In genomic region chr3:125622381-125622788, GRCh38 we compare ENCODE assay signal across 19 cellular contexts. TPM values are rescaled to one million over a fixed set of nuclear protein-coding genes. Genes with fewer than 3 reads are reported as not detected.
DNase-seq lines count a peak whose midpoint lies in the region; ATAC-seq and TF ChIP-seq lines count a peak whose summit lies in the region.
"Had no signal": no experiment of that assay in that cellular context is flagged by ENCODE, and none has a peak within 500 bp of the region (broad histone marks: within the 10 kb centered on the region; RNA-seq: fewer than 3 reads in every experiment).

No MANE protein-coding gene starts in this region.

- peak; percentile 87 to 98 (median 92) for TF ChIP-seq EP300 in sigmoid colon (IDR thresholded peaks at IDR 0.05)

- TF ChIP-seq POLR2A in sigmoid colon (IDR thresholded peaks at IDR 0.05), result no peak

- no peaks in the 10 kb centered on the region for H3K36me3 Mint-ChIP-seq in activated T-cell treated with anti-CD3 and anti-CD28 coated beads, Interleukin-2, amount 50 U/mL, for 24 hours (ENCODE audit: low read depth)
- H3K36me3 Mint-ChIP-seq: activated CD8-positive, alpha-beta memory T cell treated with anti-CD3 and anti-CD28 coated beads, Interleukin-2, amount 10 ng/mL, durations not matched to agents 7 days and 5 days; CD14-positive monocyte had no signal

- no peaks in the 10 kb centered on the region for H3K4me1 Mint-ChIP-seq in activated T-cell treated with anti-CD3 and anti-CD28 coated beads, Interleukin-2, amount 50 U/mL, for 24 hours (ENCODE audit: low read depth)
- H3K4me1 Mint-ChIP-seq: activated CD8-positive, alpha-beta memory T cell treated with anti-CD3 and anti-CD28 coated beads, Interleukin-2, amount 10 ng/mL, durations not matched to agents 7 days and 5 days had no signal

- in situ Hi-C loops in G401 (cut with HindIII; ENCODE audit: low sequenced_read_pairs), result no loop called here

- intact Hi-C loops in head of caudate nucleus (cut with DNase I), result no loop called here
- intact Hi-C loops in left lung (cut with DNase I), result no loop called here
- intact Hi-C loops in sigmoid colon (cut with DNase I), result loop anchor here (1.0 kb wide), 1 partner anchor 61 kb away; no protein-coding TSS in a partner anchor

- no peaks in the 10 kb centered on the region for H3K9me3 Mint-ChIP-seq in activated T-cell treated with anti-CD3 and anti-CD28 coated beads, Interleukin-2, amount 50 U/mL, for 24 hours

- 66 to 68% methylated on average over 6 of the region's 6 CpGs for WGBS in sigmoid colon, 2 donors

- H3K4me3 ChIP-seq in left lung (no peak overlapping the region), sigmoid colon (no peak overlapping the region)
- H3K4me3 ChIP-seq: colonic mucosa, spleen had no signal

- no peak overlapping the region for H3K27ac Mint-ChIP-seq in activated T-cell treated with anti-CD3 and anti-CD28 coated beads, Interleukin-2, amount 50 U/mL, for 24 hours
- H3K27ac Mint-ChIP-seq: activated CD8-positive, alpha-beta memory T cell treated with anti-CD3 and anti-CD28 coated beads, Interleukin-2, amount 10 ng/mL, durations not matched to agents 7 days and 5 days had no signal

- ATAC-seq in left lung (peak; percentile 81), GM21526 (IDR thresholded peaks at IDR 0.05; ENCODE audit: low FRiP score, unreplicated experiment) (no peak), HG02840 (IDR thresholded peaks at IDR 0.05; ENCODE audit: low FRiP score, unreplicated experiment) (no peak)
- ATAC-seq: activated CD8-positive, alpha-beta memory T cell treated with anti-CD3 and anti-CD28 coated beads, Interleukin-2, amount 10 ng/mL, durations not matched to agents 7 days and 5 days had no signal

- H3K4me1 ChIP-seq in left lung, result no peaks in the 10 kb centered on the region
- peaks cover 0 to 37% (median 5%) of the 10 kb centered on the region in 4 donors for H3K4me1 ChIP-seq in sigmoid colon
- H3K4me1 ChIP-seq: colonic mucosa, spleen had no signal

- H3K4me3 Mint-ChIP-seq in activated T-cell treated with anti-CD3 and anti-CD28 coated beads, Interleukin-2, amount 50 U/mL, for 24 hours, result no peak overlapping the region
- H3K4me3 Mint-ChIP-seq: activated CD8-positive, alpha-beta memory T cell treated with anti-CD3 and anti-CD28 coated beads, Interleukin-2, amount 10 ng/mL, durations not matched to agents 7 days and 5 days; CD14-positive monocyte had no signal

- no peaks in the 10 kb centered on the region for H3K9me3 ChIP-seq in left lung
- no peaks in the 10 kb centered on the region for H3K9me3 ChIP-seq in sigmoid colon
- H3K9me3 ChIP-seq: colonic mucosa, spleen had no signal

- H3K27me3 Mint-ChIP-seq in activated T-cell treated with anti-CD3 and anti-CD28 coated beads, Interleukin-2, amount 50 U/mL, for 24 hours, result peaks cover 13% of the 10 kb centered on the region

- H3K27me3 ChIP-seq in left lung, result no peaks in the 10 kb centered on the region
- H3K27me3 ChIP-seq in sigmoid colon, result no peaks in the 10 kb centered on the region
- H3K27me3 ChIP-seq: colonic mucosa, spleen had no signal

- no peak for TF ChIP-seq CTCF in left lung (IDR thresholded peaks at IDR 0.05)
- TF ChIP-seq CTCF in sigmoid colon (IDR thresholded peaks at IDR 0.05), result no peak

- H3K27ac ChIP-seq in left lung (peak overlapping the region; percentile 26 to 46), sigmoid colon (peak overlapping the region in 3 of 4 donors; percentile 58 to 73 (median 66))
- H3K27ac ChIP-seq: colonic mucosa, spleen had no signal

- DNase-seq in G401 (ENCODE audit: low spot score), result peak; percentile 25
- DNase-seq in head of caudate nucleus, result peak in 39 of 42 donors; percentile 6 to 78 (median 40)
- DNase-seq in left lung, result peak in 1 of 2 donors; percentile 51
- DNase-seq in sigmoid colon, result peak; percentile 92
- no peak for DNase-seq in activated T-cell treated with anti-CD3 and anti-CD28 coated beads, Interleukin-2, amount 50 U/mL, for 24 hours
- DNase-seq in activated CD8-positive, alpha-beta memory T cell treated with anti-CD3 and anti-CD28 coated beads, Interleukin-2, amount 50 U/mL, for 48 hours, result no peak
- DNase-seq: activated CD8-positive, alpha-beta memory T cell treated with anti-CD3 and anti-CD28 coated beads, Interleukin-2, amount 10 ng/mL, durations not matched to agents 7 days and 5 days; activated gamma-delta T cell treated with Interleukin-2 at 50 U/mL for 16 hours; colonic mucosa; DMS153; GOT3; IMR-90; NCI-H1694 treated with DMSO at 0.1 percent for 48 hours; NK-92 treated with Interleukin-12 subunit alpha and Interleukin-12 subunit beta, amount 100 ng/mL, for 24 hours; spleen; trophoblast cell had no signal

- H3K36me3 ChIP-seq in left lung (no peaks in the 10 kb centered on the region), sigmoid colon (no peaks in the 10 kb centered on the region)
- H3K36me3 ChIP-seq: colonic mucosa, spleen had no signal

RNA-seq across cellular contexts. Expression of gene OSBPL11, which starts 27.1 kb away (rescaled TPM):
- 5.7 and 11.7 TPM in 2 replicates for total RNA-seq in G401 (2014; rRNA removed; shearing (Covaris generic))
- total RNA-seq in left lung (10 to 100 TPM; 17.9 to 26.2 TPM), sigmoid colon (10 to 100 TPM; 16.1 to 24.7 (median 19.3) TPM)
- 10 to 100 TPM in 1 of 3 donors, 1 to 10 TPM in 2; 8.4 to 10.4 (median 10.0) TPM for polyA plus RNA-seq in sigmoid colon

Comparison
In these comparisons a context has a peak if more than half of its experiments do, and no peak if none do; other contexts are left out.
1. DNase-seq: peak in G401 (single experiment), head of caudate nucleus (39 of 42) and sigmoid colon (single experiment); none in activated T-cell treated with anti-CD3 and anti-CD28 coated beads, Interleukin-2, amount 50 U/mL, for 24 hours (single experiment) and activated CD8-positive, alpha-beta memory T cell treated with anti-CD3 and anti-CD28 coated beads, Interleukin-2, amount 50 U/mL, for 48 hours (single experiment).